Comparison of ENCODE assay signal across 17 cellular contexts in the genomic region with DNA sequence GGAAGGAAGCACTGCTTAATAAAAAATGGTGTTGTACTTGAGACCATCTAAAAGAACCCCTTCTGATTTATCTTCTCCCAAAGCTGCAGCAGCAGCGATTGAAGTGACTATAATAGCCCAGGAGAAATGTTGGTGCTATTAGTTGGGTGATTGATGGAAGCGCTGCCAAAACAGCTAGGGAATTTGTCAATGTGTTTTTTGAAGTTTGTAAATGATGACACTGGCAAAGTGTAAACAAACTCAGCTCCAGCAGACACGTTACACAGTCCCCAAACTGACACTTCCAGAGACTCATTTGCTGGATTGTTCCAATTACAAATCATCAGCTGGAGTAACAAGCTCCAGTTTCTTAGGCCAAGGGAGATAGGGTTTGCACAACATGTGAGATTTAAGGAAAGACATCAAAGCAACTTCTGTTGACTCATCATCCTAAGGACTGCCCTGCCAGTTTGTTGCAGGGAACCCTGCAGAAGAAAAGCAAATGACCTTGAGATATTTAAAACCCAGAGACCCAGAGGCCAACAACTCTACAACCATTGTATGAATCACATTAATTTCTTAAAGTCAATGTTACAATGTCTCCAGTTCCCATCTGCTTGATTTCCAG.
DNase-seq lines count a peak whose midpoint lies in the region; ATAC-seq and TF ChIP-seq lines count a peak whose summit lies in the region.
"Had no signal": no experiment of that assay in that cellular context is flagged by ENCODE, and none has a peak within 500 bp of the region (broad histone marks: within the 10 kb centered on the region; RNA-seq: fewer than 3 reads in every experiment).

No MANE protein-coding gene starts in this region.

- H3K4me1 Mint-ChIP-seq in GM23338: peaks cover 8% of the 10 kb centered on the region
- H3K4me1 Mint-ChIP-seq: IgD-negative memory B cell had no signal

- H3K36me3 ChIP-seq in GM23338 (ENCODE audit: insufficient read depth): no peaks in the 10 kb centered on the region
- no peaks in the 10 kb centered on the region for H3K36me3 ChIP-seq in body of pancreas (replicated peaks in 1 of 2; ENCODE audit: insufficient read depth in 1 of 2, low read depth in 2 of 2)
- H3K36me3 ChIP-seq in neural cell (ENCODE audit: insufficient read depth, low read length): no peaks in the 10 kb centered on the region
- no peaks in the 10 kb centered on the region for H3K36me3 ChIP-seq in A673 (ENCODE audit: insufficient read depth, low read length, poor library complexity, severe bottlenecking)
- H3K36me3 ChIP-seq: HAP-1 had no signal

- H3K4me3 ChIP-seq in GM23338: no peak overlapping the region
- no peak overlapping the region for H3K4me3 ChIP-seq in body of pancreas
- no peak overlapping the region for H3K4me3 ChIP-seq in neural cell (ENCODE audit: low read length)
- H3K4me3 ChIP-seq in A673 (ENCODE audit: low read depth, low read length, poor library complexity, severe bottlenecking): no peak overlapping the region
- H3K4me3 ChIP-seq: HAP-1 had no signal

- BruUV-seq in A673 (replicated peaks; lab: Mats Ljungman, UMichigan): no TSS peak

- H3K27me3 Mint-ChIP-seq in GM23338 (ENCODE audit: insufficient read depth, low read depth, poor library complexity): peaks cover 2% of the 10 kb centered on the region
- H3K27me3 Mint-ChIP-seq: IgD-negative memory B cell had no signal

- H3K27ac Mint-ChIP-seq in GM23338: no peak overlapping the region
- H3K27ac Mint-ChIP-seq: IgD-negative memory B cell had no signal

- H3K4me3 Mint-ChIP-seq in GM23338: no peak overlapping the region
- H3K4me3 Mint-ChIP-seq: IgD-negative memory B cell had no signal

- WGBS in body of pancreas, 2 donors: 34 to 37% methylated on average over 3 of the region's 3 CpGs

- H3K9ac ChIP-seq in neural cell (ENCODE audit: low read length): no peak overlapping the region

- no peaks in the 10 kb centered on the region for H3K36me3 Mint-ChIP-seq in GM23338 (ENCODE audit: low read depth)

- no peaks in the 10 kb centered on the region for H3K9me3 Mint-ChIP-seq in GM23338
- H3K9me3 Mint-ChIP-seq: IgD-negative memory B cell had no signal

- H3K79me2 ChIP-seq in GM23338 (replicated peaks; ENCODE audit: insufficient read depth): no peaks in the 10 kb centered on the region
- no peaks in the 10 kb centered on the region for H3K79me2 ChIP-seq in neural cell (replicated peaks; ENCODE audit: insufficient read depth, low read length)

- H3K27me3 ChIP-seq in GM23338 (ENCODE audit: insufficient read depth): no peaks in the 10 kb centered on the region
- H3K27me3 ChIP-seq in body of pancreas: no peaks in the 10 kb centered on the region
- no peaks in the 10 kb centered on the region for H3K27me3 ChIP-seq in neural cell (ENCODE audit: insufficient read depth, low read depth, low read length)
- no peaks in the 10 kb centered on the region for H3K27me3 ChIP-seq in A673 (replicated peaks; ENCODE audit: insufficient read depth, low read depth, low read length, poor library complexity)

- H3F3A ChIP-seq in GM23338 (replicated peaks; ENCODE audit: low read depth) (no peaks in the 10 kb centered on the region), neural cell (ENCODE audit: insufficient read depth, low read length, poor library complexity, severe bottlenecking) (no peaks in the 10 kb centered on the region)

- ATAC-seq in GM23338 (no peak), body of pancreas (peak; percentile 16)
- ATAC-seq: SK-N-SH treated with all-trans-retinoic acid at 6 μM for 48 hours had no signal

- H4K20me1 ChIP-seq in GM23338 (replicated peaks; ENCODE audit: insufficient read depth): no peaks in the 10 kb centered on the region
- H4K20me1 ChIP-seq in neural cell (ENCODE audit: insufficient read depth): no peaks in the 10 kb centered on the region

- TF ChIP-seq CTCF in GM23338 (conservative IDR thresholded peaks at IDR 0.05; ENCODE audit: low read depth in 2 of 2) (no peak), body of pancreas (IDR thresholded peaks at IDR 0.05) (no peak), neural cell (IDR thresholded peaks at IDR 0.05; ENCODE audit: poor library complexity, severe bottlenecking) (no peak), A673 (conservative IDR thresholded peaks at IDR 0.05; ENCODE audit: low read depth, low read length) (no peak)

- intact Hi-C loops in body of pancreas (cut with DNase I) (no loop called here), A673 (cut with micrococcal nuclease; ENCODE audit: unreplicated experiment) (no loop called here)

- H2AFZ ChIP-seq in GM23338: peak overlapping the region; percentile 39; the same call in 1 of the 2 replicates
- H2AFZ ChIP-seq in neural cell (ENCODE audit: low read depth, low read length): no peak overlapping the region

- DNase-seq in COLO668 (lab: John Stamatoyannopoulos, UW; ENCODE audit: unreplicated experiment): peak; percentile 27
- DNase-seq in GM23338 (ENCODE audit: low spot score): no peak
- no peak for DNase-seq in body of pancreas
- DNase-seq in pons (ENCODE audit: low spot score): no peak
- DNase-seq in A673 (ENCODE audit: low spot score): no peak
- no peak for DNase-seq in dedifferentiated amniotic fluid mesenchymal stem cell (ENCODE audit: extremely low spot score)
- DNase-seq: ACHN, DND-41, NCI-H1105, NCI-H226, T-helper 1 cell had no signal

- POLR2A ChIA-PET in A673 (lab: Charles Lee; ENCODE audit: low non-redundant PET): no interaction called here

- no peaks in the 10 kb centered on the region; the same call in 1 of the 2 replicates for H3K4me1 ChIP-seq in GM23338 (ENCODE audit: insufficient read depth)
- H3K4me1 ChIP-seq in body of pancreas: peaks cover 16% of the 10 kb centered on the region
- no peaks in the 10 kb centered on the region for H3K4me1 ChIP-seq in A673 (ENCODE audit: insufficient read depth, low read length, poor library complexity, severe bottlenecking)

- H3K4me2 ChIP-seq in GM23338 (no peak overlapping the region), neural cell (ENCODE audit: low read length) (no peak overlapping the region)

- no peak overlapping the region for H3K27ac ChIP-seq in GM23338 (ENCODE audit: low read depth)
- H3K27ac ChIP-seq in body of pancreas: peak overlapping the region; percentile 27 to 65 (median 45)
- no peak overlapping the region for H3K27ac ChIP-seq in neural cell (ENCODE audit: low read length)
- no peak overlapping the region for H3K27ac ChIP-seq in A673 (ENCODE audit: low read depth, low read length, poor library complexity, severe bottlenecking)
- H3K27ac ChIP-seq: C4-2B, HL-60 had no signal

- H3K9me3 ChIP-seq in body of pancreas (no peaks in the 10 kb centered on the region), neural cell (ENCODE audit: low read length) (no peaks in the 10 kb centered on the region), A673 (ENCODE audit: low read depth, low read length, poor library complexity, severe bottlenecking) (no peaks in the 10 kb centered on the region)
- H3K9me3 ChIP-seq: HAP-1 had no signal

- no peak for TF ChIP-seq RAD21 in neural cell (conservative IDR thresholded peaks at IDR 0.05)

- CTCF ChIA-PET in A673 (lab: Charles Lee): no interaction called here

- no peak for TF ChIP-seq POLR2A in body of pancreas (IDR thresholded peaks at IDR 0.05)

- peak; percentile 74 for TF ChIP-seq EP300 in neural cell (conservative IDR thresholded peaks at IDR 0.05; ENCODE audit: poor library complexity, severe bottlenecking)

- H3K9me2 ChIP-seq in GM23338 (ENCODE audit: insufficient read depth) (no peaks in the 10 kb centered on the region), neural cell (ENCODE audit: insufficient read depth, low read length) (no peaks in the 10 kb centered on the region)

TF ChIP-seq in GM23338, 12 proteins besides CTCF, POLR2A, EP300 and RAD21 (continues in another document):
- TF ChIP-seq EZH2phosphoT487 (IDR thresholded peaks at IDR 0.05; ENCODE audit: unreplicated experiment): no peak
- TF ChIP-seq, protein P1, sequence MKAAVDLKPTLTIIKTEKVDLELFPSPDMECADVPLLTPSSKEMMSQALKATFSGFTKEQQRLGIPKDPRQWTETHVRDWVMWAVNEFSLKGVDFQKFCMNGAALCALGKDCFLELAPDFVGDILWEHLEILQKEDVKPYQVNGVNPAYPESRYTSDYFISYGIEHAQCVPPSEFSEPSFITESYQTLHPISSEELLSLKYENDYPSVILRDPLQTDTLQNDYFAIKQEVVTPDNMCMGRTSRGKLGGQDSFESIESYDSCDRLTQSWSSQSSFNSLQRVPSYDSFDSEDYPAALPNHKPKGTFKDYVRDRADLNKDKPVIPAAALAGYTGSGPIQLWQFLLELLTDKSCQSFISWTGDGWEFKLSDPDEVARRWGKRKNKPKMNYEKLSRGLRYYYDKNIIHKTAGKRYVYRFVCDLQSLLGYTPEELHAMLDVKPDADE (IDR thresholded peaks at IDR 0.05): no peak

TF ChIP-seq in neural cell, 6 proteins besides CTCF, POLR2A, EP300 and RAD21:
- TF ChIP-seq SMC3 (conservative IDR thresholded peaks at IDR 0.05; ENCODE audit: poor library complexity) (no peak), POLR2AphosphoS5 (IDR thresholded peaks at IDR 0.05) (peak; percentile 84), MXI1 (conservative IDR thresholded peaks at IDR 0.05; ENCODE audit: poor library complexity, severe bottlenecking) (no peak)

Comparison
In these comparisons a context has a peak if more than half of its experiments do, and no peak if none do; other contexts are left out.
1. H3K27ac ChIP-seq: peak in body of pancreas (4 of 4); none in GM23338 (single experiment), neural cell (single experiment) and A673 (single experiment).